In the genomic region with DNA sequence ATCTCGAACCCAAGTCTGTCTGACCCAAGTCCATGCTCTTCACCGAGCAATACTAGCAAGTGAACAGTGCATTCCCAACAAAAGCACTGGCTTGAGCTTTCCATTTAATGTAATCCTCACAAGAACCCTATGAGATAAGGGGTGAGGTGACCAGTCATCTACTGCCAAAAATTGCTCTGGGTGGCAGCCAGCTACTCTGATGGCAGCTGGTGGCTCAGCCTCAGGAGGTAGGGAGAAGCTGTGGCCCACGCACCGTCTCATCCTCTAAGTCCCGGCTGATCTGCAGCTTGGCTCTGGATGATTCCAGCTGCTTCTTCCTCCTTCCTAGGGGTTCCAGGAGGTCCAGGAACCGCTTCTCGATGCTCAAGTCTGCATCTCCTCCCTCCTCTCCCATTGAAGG, we compare ENCODE assay signal across 19 cellular contexts.
DNase-seq lines count a peak whose midpoint lies in the region; ATAC-seq, FAIRE-seq and TF ChIP-seq lines count a peak whose summit lies in the region.
"Had no signal": no experiment of that assay in that cellular context is flagged by ENCODE, and none has a peak within 500 bp of the region (broad histone marks: within the 10 kb centered on the region; RNA-seq: fewer than 3 reads in every experiment).

No MANE protein-coding gene starts in this region.

- H3K4me3 ChIP-seq in body of pancreas (no peak overlapping the region), right cardiac atrium (ENCODE audit: low read length) (no peak overlapping the region), stomach (no peak overlapping the region)
- H3K4me3 ChIP-seq: GM23338, K562 had no signal

- no peak overlapping the region for H3K4me3 Mint-ChIP-seq in chondrocyte (ENCODE audit: unreplicated experiment)
- H3K4me3 Mint-ChIP-seq: CD8-positive, alpha-beta memory T cell; GM23338 had no signal

- no peaks in the 10 kb centered on the region for H3K9me3 Mint-ChIP-seq in chondrocyte (ENCODE audit: low read depth)
- H3K9me3 Mint-ChIP-seq: CD8-positive, alpha-beta memory T cell had no signal

- FAIRE-seq in GM19239 (lab: Jason Lieb, UNC), result no peak
- FAIRE-seq: K562, RCC 7860 had no signal

- no peak for TF ChIP-seq POLR2A in body of pancreas (IDR thresholded peaks at IDR 0.05)
- TF ChIP-seq POLR2A in stomach (IDR thresholded peaks at IDR 0.05), result no peak

- H3K27me3 Mint-ChIP-seq in chondrocyte (ENCODE audit: low read depth), result no peaks in the 10 kb centered on the region

- 64 to 74% methylated on average over 7 of the region's 7 CpGs for WGBS in body of pancreas, 2 donors
- WGBS in right cardiac atrium, result 63% methylated on average over 7 of the region's 7 CpGs
- WGBS in stomach, 5 donors, result 52 to 75% (median 71%) methylated on average over 5 to 7 of the region's 7 CpGs

- H3K36me3 ChIP-seq in body of pancreas (replicated peaks in 1 of 2; ENCODE audit: insufficient read depth in 1 of 2, low read depth in 2 of 2), result no peaks in the 10 kb centered on the region
- H3K36me3 ChIP-seq in stomach, result no peaks in the 10 kb centered on the region

- TF ChIP-seq CTCF in body of pancreas (IDR thresholded peaks at IDR 0.05), result no peak
- TF ChIP-seq CTCF in chondrocyte (IDR thresholded peaks at IDR 0.05), result no peak
- TF ChIP-seq CTCF in stomach (IDR thresholded peaks at IDR 0.05), result no peak
- TF ChIP-seq CTCF in GM10266 (IDR thresholded peaks at IDR 0.05; ENCODE audit: control insufficient read depth, insufficient read depth, low read depth, missing control alignments), result no peak

- peaks cover 6% of the 10 kb centered on the region for H3K36me3 Mint-ChIP-seq in chondrocyte (ENCODE audit: low read depth)
- H3K36me3 Mint-ChIP-seq: CD8-positive, alpha-beta memory T cell had no signal

- H3K4me1 ChIP-seq in body of pancreas (peaks cover 13% of the 10 kb centered on the region), right cardiac atrium (ENCODE audit: control insufficient read depth, insufficient read depth, low read length) (peaks cover 10% of the 10 kb centered on the region), stomach (peaks cover 0 to 9% (median 0%) of the 10 kb centered on the region in 4 donors)

- peak in 3 of 4 donors; percentile 41 to 82 (median 46) for DNase-seq in body of pancreas
- peak; percentile 63 for DNase-seq in chondrocyte (ENCODE audit: low spot score)
- peak in 1 of 3 donors; percentile 72 for DNase-seq in right cardiac atrium
- peak; percentile 70 for DNase-seq in stomach
- no peak for DNase-seq in GM19239 (ENCODE audit: insufficient read length, low spot score)
- no peak for DNase-seq in GM10266 (ENCODE audit: extremely low spot score)
- DNase-seq: ACHN, DMS79, HCEC 1CT, NCI-H1105, NCI-H1694, NCI-H2081 treated with DMSO at 0.1 percent for 48 hours, NCI-H446 treated with DMSO at 0.1 percent for 48 hours, SHP77 treated with DMSO at 0.1 percent for 48 hours had no signal

- ATAC-seq in body of pancreas (peak; percentile 69), right cardiac atrium (peak; percentile 64 to 81), GM21381 (IDR thresholded peaks at IDR 0.05; ENCODE audit: unreplicated experiment) (no peak)
- ATAC-seq: GM23338, K562 had no signal

- H3K27me3 ChIP-seq in body of pancreas, result no peaks in the 10 kb centered on the region
- H3K27me3 ChIP-seq in right cardiac atrium (ENCODE audit: control insufficient read depth, insufficient read depth), result no peaks in the 10 kb centered on the region
- H3K27me3 ChIP-seq in stomach, result no peaks in the 10 kb centered on the region

- H3K4me1 Mint-ChIP-seq in chondrocyte (ENCODE audit: low read depth), result no peaks in the 10 kb centered on the region
- H3K4me1 Mint-ChIP-seq: CD8-positive, alpha-beta memory T cell had no signal

- H3K9me3 ChIP-seq in body of pancreas, result no peaks in the 10 kb centered on the region
- no peaks in the 10 kb centered on the region for H3K9me3 ChIP-seq in right cardiac atrium (ENCODE audit: control insufficient read depth, low read length)
- no peaks in the 10 kb centered on the region for H3K9me3 ChIP-seq in stomach

- H3K27ac ChIP-seq in body of pancreas, result no peak overlapping the region
- H3K27ac ChIP-seq in right cardiac atrium (ENCODE audit: low read length), result peak overlapping the region; percentile 22
- H3K27ac ChIP-seq in stomach, result no peak overlapping the region

- intact Hi-C loops in body of pancreas (cut with DNase I), result no loop called here
- intact Hi-C loops in right cardiac atrium (cut with DNase I), result no loop called here
- intact Hi-C loops in stomach (cut with DNase I; ENCODE audit: low total_unique reads), result no loop called here

- H3K27ac Mint-ChIP-seq in chondrocyte (ENCODE audit: unreplicated experiment), result no peak overlapping the region
- H3K27ac Mint-ChIP-seq: CD8-positive, alpha-beta memory T cell; GM23338 had no signal

- no peak for TF ChIP-seq EP300 in stomach (IDR thresholded peaks at IDR 0.05)

Comparison
In these comparisons a context has a peak if more than half of its experiments do, and no peak if none do; other contexts are left out.
1. DNase-seq: peak in body of pancreas (3 of 4), chondrocyte (single experiment) and stomach (single experiment); none in GM19239 (single experiment) and GM10266 (single experiment).